7 cellular contexts compared by ENCODE assay signal in genomic region chr11:101195294-101195693, GRCh38.
"Had no signal": no experiment of that assay in that cellular context is flagged by ENCODE, and none has a peak within 500 bp of the region (broad histone marks: within the 10 kb centered on the region; RNA-seq: fewer than 3 reads in every experiment).

No MANE protein-coding gene starts in this region.

- H3K4me3 ChIP-seq: GM23338 had no signal

- DNase-seq: H9, HCEC 1CT, KBM-7 had no signal

- ATAC-seq: GM23338, HepG2 had no signal

- FAIRE-seq: H1, H54, HepG2 had no signal
